ENCODE assay signal across 23 cellular contexts in genomic region chr12:68976304-68976915, GRCh38. TPM values are rescaled to one million over a fixed set of nuclear protein-coding genes. Genes with fewer than 3 reads are reported as not detected.
DNase-seq lines count a peak whose midpoint lies in the region; ATAC-seq, FAIRE-seq and TF ChIP-seq lines count a peak whose summit lies in the region.
"Had no signal": no experiment of that assay in that cellular context is flagged by ENCODE, and none has a peak within 500 bp of the region (broad histone marks: within the 10 kb centered on the region; RNA-seq: fewer than 3 reads in every experiment).

No MANE protein-coding gene starts in this region.

- H3K27ac ChIP-seq in pancreas: peak overlapping the region in 2 of 4 donors; percentile 20 to 31
- H3K27ac ChIP-seq in CD4-positive, alpha-beta memory T cell (ENCODE audit: low read depth, low read length): no peak overlapping the region
- H3K27ac ChIP-seq: coronary artery, heart left ventricle had no signal

- DNase-seq in Caki2 (ENCODE audit: low read depth): peak; percentile 86
- peak; percentile 35 for DNase-seq in HuH-7.5 (ENCODE audit: low spot score)
- DNase-seq in glomerular visceral epithelial cell (ENCODE audit: extremely low spot score): peak; percentile 48
- no peak for DNase-seq in pancreas
- DNase-seq in NCI-H2029 treated with DMSO at 0.1 percent for 48 hours (lab: John Stamatoyannopoulos, UW): no peak
- DNase-seq in CD4-positive, alpha-beta memory T cell: no peak
- no peak for DNase-seq in NCI-H774 (lab: John Stamatoyannopoulos, UW)
- no peak for DNase-seq in GM19240 (ENCODE audit: insufficient read length, low spot score)
- DNase-seq: activated CD4-positive, alpha-beta T cell treated with anti-CD3 and anti-CD28 coated beads for 48 hours; GF-D8; heart left ventricle; NCI-H187 treated with DMSO at 0.1 percent for 48 hours; NCI-H2227 treated with DMSO at 0.1 percent for 48 hours; NCI-H82; PC-3; SHP77 treated with DMSO at 0.1 percent for 48 hours; stimulated activated CD8-positive, alpha-beta memory T cell treated with anti-CD3 and anti-CD28 coated beads, Interleukin-4, amount 100 ng/mL, for 48 hours; T-helper 1 cell had no signal

- peaks cover 20 to 25% (median 21%) of the 10 kb centered on the region in 3 donors for H3K4me1 ChIP-seq in pancreas
- H3K4me1 ChIP-seq in CD4-positive, alpha-beta memory T cell (ENCODE audit: insufficient read depth, low read length): no peaks in the 10 kb centered on the region

- intact Hi-C loops in pancreas (cut with DNase I): no loop called here
- intact Hi-C loops in CD4-positive, alpha-beta memory T cell (cut with micrococcal nuclease): no loop called here

- no peaks in the 10 kb centered on the region for H3K27me3 Mint-ChIP-seq in CD4-positive, alpha-beta memory T cell

- no peaks in the 10 kb centered on the region for H3K9me3 ChIP-seq in pancreas
- no peaks in the 10 kb centered on the region for H3K9me3 ChIP-seq in CD4-positive, alpha-beta memory T cell (ENCODE audit: control insufficient read depth in 1 of 2, low read length in 2 of 2)
- H3K9me3 ChIP-seq: heart left ventricle had no signal

- TF ChIP-seq CTCF in pancreas (IDR thresholded peaks at IDR 0.05): no peak

- CTCF ChIA-PET in CD4-positive, alpha-beta memory T cell (lab: Charles Lee; ENCODE audit: partially characterized antibody): no interaction called here

- 86 to 88% methylated on average over 2 of the region's 2 CpGs for WGBS in pancreas, 2 donors

- POLR2A ChIA-PET in CD4-positive, alpha-beta memory T cell (lab: Charles Lee; ENCODE audit: partially characterized antibody): no interaction called here

- no peak for FAIRE-seq in pancreas (lab: Jason Lieb, UNC)
- FAIRE-seq: endometrium, GM12891 had no signal

- H3K27ac Mint-ChIP-seq in CD4-positive, alpha-beta memory T cell: no peak overlapping the region
- H3K27ac Mint-ChIP-seq: activated T-helper 2 cell treated with anti-CD3 and anti-CD28 coated beads, Interferon-gamma antibody, Interleukin-2, Interleukin-4, amounts not matched to agents 10 μg/mL and 5 μg/mL and 100 μg/mL, durations not matched to agents 14 hours and 24 hours and 36 hours; CD14-positive monocyte had no signal

- H3K4me3 Mint-ChIP-seq in CD4-positive, alpha-beta memory T cell: no peak overlapping the region
- H3K4me3 Mint-ChIP-seq: CD14-positive monocyte had no signal

- no peaks in the 10 kb centered on the region for H3K27me3 ChIP-seq in pancreas
- no peaks in the 10 kb centered on the region for H3K27me3 ChIP-seq in CD4-positive, alpha-beta memory T cell (ENCODE audit: insufficient read depth, low read length)
- H3K27me3 ChIP-seq: heart left ventricle had no signal

- no peaks in the 10 kb centered on the region for H3K36me3 ChIP-seq in pancreas
- H3K36me3 ChIP-seq in CD4-positive, alpha-beta memory T cell (ENCODE audit: insufficient read depth, low read length): no peaks in the 10 kb centered on the region
- H3K36me3 ChIP-seq: heart left ventricle had no signal

- no peak overlapping the region for H3K4me3 ChIP-seq in pancreas
- no peak overlapping the region for H3K4me3 ChIP-seq in CD4-positive, alpha-beta memory T cell (ENCODE audit: low read length in 2 of 2)
- H3K4me3 ChIP-seq: coronary artery, heart left ventricle had no signal

- H3K9me3 Mint-ChIP-seq in CD4-positive, alpha-beta memory T cell: peaks cover 0 to 2% (median 0%) of the 10 kb centered on the region in 8 donors

- no peaks in the 10 kb centered on the region for H3K36me3 Mint-ChIP-seq in CD4-positive, alpha-beta memory T cell

- ATAC-seq in pancreas: peak; percentile 40 to 84 (median 72)
- ATAC-seq: heart left ventricle, PC-3 had no signal

- H3K4me1 Mint-ChIP-seq in CD4-positive, alpha-beta memory T cell: no peaks in the 10 kb centered on the region

- in situ Hi-C loops in Caki2 (cut with HindIII; ENCODE audit: low pct_unique_long_range_greater_than_20kb, low sequenced_read_pairs): no loop called here

RNA-seq across cellular contexts. Expression of gene CPM, which starts 43.4 kb away (rescaled TPM):
- total RNA-seq in Caki2 (2014; rRNA removed; shearing (Covaris generic); ENCODE audit: low replicate concordance): 18.0 and 62.9 TPM in 2 replicates
- total RNA-seq in pancreas: 10 to 100 TPM in 4 of 6 donors, 1 to 10 TPM in 2; 6.9 to 49.2 (median 11.1) TPM
- polyA plus RNA-seq in pancreas: 10 to 100 TPM in 1 of 2 donors, 1 to 10 TPM in 1; 4.3 to 26.3 TPM
- 1 to 10 TPM; 2.0 to 3.1 TPM for total RNA-seq in CD4-positive, alpha-beta memory T cell
- 1 to 10 TPM; 1.3 to 2.5 TPM for polyA plus RNA-seq in CD4-positive, alpha-beta memory T cell

Comparison
In these comparisons a context has a peak if more than half of its experiments do, and no peak if none do; other contexts are left out.
1. DNase-seq: peak in Caki2 (single experiment), HuH-7.5 (single experiment) and glomerular visceral epithelial cell (single experiment); none in pancreas (0 of 6), NCI-H2029 treated with DMSO at 0.1 percent for 48 hours (single experiment), CD4-positive, alpha-beta memory T cell (0 of 5), NCI-H774 (single experiment) and GM19240 (single experiment).